ENCODE assay signal across 2 cellular contexts in genomic region chr12:113339540-113339939, GRCh38.
TF ChIP-seq lines count a peak whose summit lies in the region.

No MANE protein-coding gene starts in this region.

TF ChIP-seq in HEK293, 187 proteins besides CTCF, POLR2A, EP300 and RAD21:
- peak; percentile 74 for TF ChIP-seq RBAK (tag by site-specific recombination; IDR thresholded peaks at IDR 0.05)
- TF ChIP-seq ZNF350 (tag by site-specific recombination; IDR thresholded peaks at IDR 0.05), result no peak

TF ChIP-seq in K562, 482 proteins besides CTCF, POLR2A, EP300 and RAD21:
- TF ChIP-seq SPI1 (IDR thresholded peaks at IDR 0.05; ENCODE audit: borderline replicate concordance, low read depth, low read length), result no peak
- TF ChIP-seq HDAC2 (IDR thresholded peaks at IDR 0.05), result no peak
- TF ChIP-seq TRIM24 (IDR thresholded peaks at IDR 0.05), result 0 out of 4 replicates have a peak, but pooled peaks of 1 of the 2 experiments have one; percentile 15
- TF ChIP-seq RBM25 (IDR thresholded peaks at IDR 0.05; ENCODE audit: low read depth, low read length, severe bottlenecking), result peak; percentile 5
- peak in 1 of 2 experiments; percentile 17; a peak in 1 of 4 replicates for TF ChIP-seq KDM1A (IDR thresholded peaks at IDR 0.05)
- TF ChIP-seq TRIM28 (IDR thresholded peaks at IDR 0.05), result 0 out of 2 replicates have a peak, but pooled peaks have one; percentile 18
- peak; percentile 75; the same call in 1 of the 2 replicates for TF ChIP-seq BCOR (IDR thresholded peaks at IDR 0.05)
TF ChIP-seq in K562: peak in this region for 5.
